In the genomic region with DNA sequence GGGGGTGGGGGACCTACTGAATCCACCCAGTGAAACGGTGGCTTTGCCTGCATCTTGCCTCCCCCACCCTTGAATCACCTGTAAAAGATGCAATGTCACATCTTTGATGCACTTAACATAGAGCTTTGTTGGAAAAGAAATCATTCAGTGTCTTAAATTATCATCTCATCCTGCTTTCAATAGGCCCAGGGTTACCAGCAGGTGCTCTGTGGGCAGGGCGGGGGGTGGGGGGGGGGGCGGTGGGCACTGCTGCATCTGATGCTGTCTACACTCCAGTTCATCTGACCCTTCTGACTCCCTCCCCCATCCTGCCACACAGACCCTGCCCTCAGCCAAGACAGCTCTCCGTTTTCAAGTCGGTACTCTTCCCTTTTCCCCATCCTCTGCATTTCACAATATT, we compare ENCODE assay signal across 15 cellular contexts. TPM values are rescaled to one million over a fixed set of nuclear protein-coding genes. Genes with fewer than 3 reads are reported as not detected.
DNase-seq lines count a peak whose midpoint lies in the region; ATAC-seq and TF ChIP-seq lines count a peak whose summit lies in the region.
"Had no signal": no experiment of that assay in that cellular context is flagged by ENCODE, and none has a peak within 500 bp of the region (broad histone marks: within the 10 kb centered on the region; RNA-seq: fewer than 3 reads in every experiment).

No MANE protein-coding gene starts in this region.

- no peak for TF ChIP-seq CTCF in GM12865 (IDR thresholded peaks at IDR 0.05; ENCODE audit: insufficient read depth, low read depth, low read length, missing control alignments)

- no peak overlapping the region for H3K4me3 Mint-ChIP-seq in activated CD4-positive, alpha-beta memory T cell treated with anti-CD3 and anti-CD28 coated beads, Interleukin-2, amount 10 ng/mL, durations not matched to agents 7 days and 5 days
- H3K4me3 Mint-ChIP-seq in naive thymus-derived CD8-positive, alpha-beta T cell: peak overlapping the region in 8 of 10 donors; percentile 46 to 70 (median 65)

- H3K36me3 Mint-ChIP-seq in activated CD4-positive, alpha-beta memory T cell treated with anti-CD3 and anti-CD28 coated beads, Interleukin-2, amount 10 ng/mL, durations not matched to agents 7 days and 5 days (ENCODE audit: low read depth): peaks cover 80% of the 10 kb centered on the region
- H3K36me3 Mint-ChIP-seq in naive thymus-derived CD8-positive, alpha-beta T cell: peaks cover 0 to 29% (median 6%) of the 10 kb centered on the region in 3 donors

- no peak overlapping the region for H3K4me3 ChIP-seq in GM12865 (ENCODE audit: low read depth, low read length)
- H3K4me3 ChIP-seq: hepatocyte, mucosa of descending colon, Peyer's patch had no signal

- H3K27ac Mint-ChIP-seq in activated CD4-positive, alpha-beta memory T cell treated with anti-CD3 and anti-CD28 coated beads, Interleukin-2, amount 10 ng/mL, durations not matched to agents 7 days and 5 days: peak overlapping the region; percentile 86
- H3K27ac Mint-ChIP-seq in naive thymus-derived CD8-positive, alpha-beta T cell: peak overlapping the region; percentile 92 to 100 (median 98)

- ATAC-seq in naive thymus-derived CD8-positive, alpha-beta T cell: no peak
- no peak for ATAC-seq in GM21447 (IDR thresholded peaks at IDR 0.05; ENCODE audit: unreplicated experiment)
- ATAC-seq: mucosa of descending colon had no signal

- CTCF ChIA-PET in activated CD4-positive, alpha-beta memory T cell treated with anti-CD3 and anti-CD28 coated beads, Interleukin-2, amount 10 ng/mL, durations not matched to agents 7 days and 5 days (lab: Charles Lee): interaction anchor here (1.2 to 1.7 kb wide), 3 partner anchors 13 to 80 kb away, joined by 3 to 4 read pairs (median 3); no protein-coding TSS in a partner anchor

- no peaks in the 10 kb centered on the region for H3K9me3 Mint-ChIP-seq in activated CD4-positive, alpha-beta memory T cell treated with anti-CD3 and anti-CD28 coated beads, Interleukin-2, amount 10 ng/mL, durations not matched to agents 7 days and 5 days
- no peaks in the 10 kb centered on the region for H3K9me3 Mint-ChIP-seq in naive thymus-derived CD8-positive, alpha-beta T cell

- DNase-seq in DMS79 treated with DMSO at 0.1 percent for 48 hours (lab: John Stamatoyannopoulos, UW) (peak; percentile 59), DMS79 (lab: John Stamatoyannopoulos, UW) (no peak), GM12865 (ENCODE audit: low read depth) (peak; percentile 26), NCI-H1417 treated with DMSO at 0.1 percent for 48 hours (lab: John Stamatoyannopoulos, UW) (no peak), NCI-H2227 (lab: John Stamatoyannopoulos, UW; ENCODE audit: unreplicated experiment) (no peak)
- DNase-seq in activated CD4-positive, alpha-beta memory T cell treated with anti-CD3 and anti-CD28 coated beads, Interleukin-2, amount 10 ng/mL, durations not matched to agents 7 days and 5 days: no peak
- no peak for DNase-seq in naive thymus-derived CD8-positive, alpha-beta T cell
- DNase-seq: activated gamma-delta T cell; effector CD4-positive, alpha-beta T cell; KBM-7; mucosa of descending colon; Peyer's patch; small intestine had no signal

- H3K27me3 Mint-ChIP-seq in activated CD4-positive, alpha-beta memory T cell treated with anti-CD3 and anti-CD28 coated beads, Interleukin-2, amount 10 ng/mL, durations not matched to agents 7 days and 5 days: no peaks in the 10 kb centered on the region
- H3K27me3 Mint-ChIP-seq in naive thymus-derived CD8-positive, alpha-beta T cell: no peaks in the 10 kb centered on the region

- H3K4me1 Mint-ChIP-seq in activated CD4-positive, alpha-beta memory T cell treated with anti-CD3 and anti-CD28 coated beads, Interleukin-2, amount 10 ng/mL, durations not matched to agents 7 days and 5 days: peaks cover 85% of the 10 kb centered on the region
- peaks cover 34 to 91% (median 81%) of the 10 kb centered on the region in 4 donors for H3K4me1 Mint-ChIP-seq in naive thymus-derived CD8-positive, alpha-beta T cell

- POLR2A ChIA-PET in activated CD4-positive, alpha-beta memory T cell treated with anti-CD3 and anti-CD28 coated beads, Interleukin-2, amount 10 ng/mL, durations not matched to agents 7 days and 5 days (lab: Charles Lee): interaction anchor here (0.6 to 35.8 kb wide), 6 partner anchors 9 to 57 kb away, joined by 3 to 1205 read pairs (median 21); a partner anchor contains a TSS
- POLR2A ChIA-PET in naive thymus-derived CD8-positive, alpha-beta T cell (lab: Charles Lee): interaction anchor here (3.7 to 45.2 kb wide), 7 partner anchors 12 to 33 kb away, joined by 12 to 1842 read pairs (median 36); a partner anchor contains a TSS

RNA-seq across cellular contexts. Expression of a gene that starts 24.3 kb away (rescaled TPM):
- total RNA-seq in activated CD4-positive, alpha-beta memory T cell treated with anti-CD3 and anti-CD28 coated beads, Interleukin-2, amount 10 ng/mL, durations not matched to agents 7 days and 5 days: 10 to 100 TPM; 73.6 to 74.3 TPM
- 100 to 1,000 TPM; 125 to 126 TPM for total RNA-seq in naive thymus-derived CD8-positive, alpha-beta T cell
- polyA plus RNA-seq in naive thymus-derived CD8-positive, alpha-beta T cell: 1 to 10 TPM; 3.7 to 7.0 (median 4.9) TPM

RNA-seq across cellular contexts. Expression of a gene that starts 25.3 kb away (rescaled TPM):
- 100 to 1,000 TPM; 229 TPM for total RNA-seq in activated CD4-positive, alpha-beta memory T cell treated with anti-CD3 and anti-CD28 coated beads, Interleukin-2, amount 10 ng/mL, durations not matched to agents 7 days and 5 days
- total RNA-seq in naive thymus-derived CD8-positive, alpha-beta T cell: 100 to 1,000 TPM; 143 to 144 TPM
- polyA plus RNA-seq in naive thymus-derived CD8-positive, alpha-beta T cell: 10 to 100 TPM in 1 of 3 donors, 1 to 10 TPM in 2; 6.3 to 11.8 (median 9.4) TPM

RNA-seq across cellular contexts. Expression of a gene that starts 59.6 kb away (rescaled TPM):
- total RNA-seq in activated CD4-positive, alpha-beta memory T cell treated with anti-CD3 and anti-CD28 coated beads, Interleukin-2, amount 10 ng/mL, durations not matched to agents 7 days and 5 days: 10 to 100 TPM; 51.8 to 64.0 TPM
- total RNA-seq in naive thymus-derived CD8-positive, alpha-beta T cell: 10 to 100 TPM; 53.0 to 57.9 TPM
- polyA plus RNA-seq in naive thymus-derived CD8-positive, alpha-beta T cell: 10 to 100 TPM; 13.7 to 23.4 (median 23.3) TPM

Comparison
In these comparisons a context has a peak if more than half of its experiments do, and no peak if none do; other contexts are left out.
1. DNase-seq: peak in DMS79 treated with DMSO at 0.1 percent for 48 hours (single experiment) and GM12865 (single experiment); none in DMS79 (single experiment), activated CD4-positive, alpha-beta memory T cell treated with anti-CD3 and anti-CD28 coated beads, Interleukin-2, amount 10 ng/mL, durations not matched to agents 7 days and 5 days (single experiment), naive thymus-derived CD8-positive, alpha-beta T cell (0 of 10), NCI-H1417 treated with DMSO at 0.1 percent for 48 hours (single experiment) and NCI-H2227 (single experiment).